Comparison of ENCODE assay signal across 16 cellular contexts in the genomic region with DNA sequence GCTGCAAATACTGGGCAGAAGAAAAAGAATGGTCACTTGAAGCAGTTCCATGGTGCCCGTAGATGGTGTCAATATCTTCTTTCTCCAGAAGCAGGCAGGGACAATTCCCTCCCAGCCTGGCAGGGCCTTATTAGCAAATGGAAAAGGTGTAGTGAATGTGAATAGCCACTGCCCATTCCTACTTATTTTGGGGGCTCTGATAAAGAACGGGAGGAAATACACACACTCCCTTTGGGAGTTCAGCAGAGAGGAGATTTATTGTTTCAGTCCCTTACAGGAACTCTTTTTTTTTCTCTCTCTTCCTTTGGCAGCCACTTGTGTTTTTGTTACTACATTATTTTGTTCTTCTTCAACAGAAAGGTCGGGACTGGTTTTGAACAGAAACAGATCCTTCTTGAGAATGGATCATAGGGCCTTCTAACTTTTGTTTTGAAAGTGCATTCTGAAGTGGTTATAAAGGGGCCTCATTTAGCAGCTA. TPM values are rescaled to one million over a fixed set of nuclear protein-coding genes. Genes with fewer than 3 reads are reported as not detected.
DNase-seq lines count a peak whose midpoint lies in the region; ATAC-seq and TF ChIP-seq lines count a peak whose summit lies in the region.
"Had no signal": no experiment of that assay in that cellular context is flagged by ENCODE, and none has a peak within 500 bp of the region (broad histone marks: within the 10 kb centered on the region; RNA-seq: fewer than 3 reads in every experiment).

A gene with protein sequence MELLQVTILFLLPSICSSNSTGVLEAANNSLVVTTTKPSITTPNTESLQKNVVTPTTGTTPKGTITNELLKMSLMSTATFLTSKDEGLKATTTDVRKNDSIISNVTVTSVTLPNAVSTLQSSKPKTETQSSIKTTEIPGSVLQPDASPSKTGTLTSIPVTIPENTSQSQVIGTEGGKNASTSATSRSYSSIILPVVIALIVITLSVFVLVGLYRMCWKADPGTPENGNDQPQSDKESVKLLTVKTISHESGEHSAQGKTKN (minus strand): TSS at position 159 of the 478 bp plus-strand sequence. CDS start 108 bp downstream, at position 51.

- H3K27me3 ChIP-seq in psoas muscle (ENCODE audit: insufficient read depth in 3 of 3, low read length in 2 of 3): no peaks in the 10 kb centered on the region
- H3K27me3 ChIP-seq: SJSA1 had no signal

- TF ChIP-seq CTCF in AG10803 (conservative IDR thresholded peaks at IDR 0.05; ENCODE audit: low read length) (no peak), psoas muscle (IDR thresholded peaks at IDR 0.05) (no peak)

- intact Hi-C loops in left cardiac atrium (cut with DNase I): loop anchor here in 1 of 2 donors (10.0 kb wide), 1 partner anchor 217 kb away; no protein-coding TSS in a partner anchor
- intact Hi-C loops in psoas muscle (cut with DNase I): loop anchor here in 1 of 2 donors (5.0 to 10.0 kb wide), 2 partner anchors 74 to 217 kb away; no protein-coding TSS in a partner anchor

- H3K4me1 ChIP-seq in psoas muscle: no peaks in the 10 kb centered on the region
- H3K4me1 ChIP-seq: SJSA1 had no signal

- 42 to 49% (median 43%) methylated on average over 3 of the region's 3 CpGs for WGBS in psoas muscle, 3 donors

- no peaks in the 10 kb centered on the region for H3K36me3 ChIP-seq in psoas muscle (ENCODE audit: insufficient read depth in 1 of 2, low read depth in 1 of 2)
- H3K36me3 ChIP-seq: SJSA1 had no signal

- H3K4me3 ChIP-seq in AG10803 (ENCODE audit: low read length) (0 out of 2 replicates have a peak within 1 kb of the TSS, but pooled peaks have one; percentile 6), psoas muscle (peak within 1 kb of the TSS; percentile 61)
- H3K4me3 ChIP-seq: SJSA1 had no signal

- H3K9me3 ChIP-seq in psoas muscle: no peaks in the 10 kb centered on the region
- H3K9me3 ChIP-seq: SJSA1 had no signal

- DNase-seq in AG10803 (ENCODE audit: low read depth) (peak; percentile 27), caudate nucleus (lab: John Stamatoyannopoulos, UW) (no peak), left cardiac atrium (peak; percentile 41), psoas muscle (no peak), GM19240 (ENCODE audit: insufficient read length, low spot score) (no peak), HT-29 (ENCODE audit: low spot score) (no peak)
- DNase-seq: ACHN; activated CD4-positive, alpha-beta T cell treated with anti-CD3 and anti-CD28 coated beads for 36 hours; NCI-H1092 treated with DMSO at 0.1 percent for 48 hours; NCI-H510A treated with DMSO at 0.1 percent for 48 hours had no signal

- peak; percentile 80 to 81 for ATAC-seq in left cardiac atrium
- no peak for ATAC-seq in psoas muscle
- ATAC-seq in HG03108 (IDR thresholded peaks at IDR 0.05; ENCODE audit: unreplicated experiment): no peak
- ATAC-seq in HG02981 (IDR thresholded peaks at IDR 0.05; ENCODE audit: unreplicated experiment): no peak
- ATAC-seq: activated CD4-positive, alpha-beta T cell treated with anti-CD3 and anti-CD28 coated beads for 36 hours; stimulated activated memory B cell treated with anti-CD40 and anti-IgM and Interleukin-4, amounts not matched to agents 10 μg/mL and 1 μg/mL and 100 μg/mL, for 72 hours had no signal

- H3K27ac ChIP-seq in caudate nucleus (ENCODE audit: low read depth, low read length): peak within 1 kb of the TSS; percentile 68
- peak within 1 kb of the TSS; percentile 44 for H3K27ac ChIP-seq in psoas muscle
- H3K27ac ChIP-seq: SJSA1 had no signal

RNA-seq across cellular contexts. Expression of the gene that starts here (rescaled TPM):
- total RNA-seq in left cardiac atrium (10 to 100 TPM; 31.7 to 67.9 TPM), psoas muscle (10 to 100 TPM in 2 of 4 donors, 1 to 10 TPM in 2; 7.8 to 25.0 (median 13.2) TPM)
- polyA plus RNA-seq in psoas muscle: 10 to 100 TPM in 2 of 3 donors, 1 to 10 TPM in 1; 7.9 to 11.1 (median 10.8) TPM
- total RNA-seq in HT-29 (2014; rRNA removed; shearing (Covaris generic)): not detected in 2 replicates
- total RNA-seq: activated CD4-positive, alpha-beta T cell treated with anti-CD3 and anti-CD28 coated beads for 36 hours; activated T-helper 2 cell treated with anti-CD3 and anti-CD28 coated beads, Interferon-gamma antibody, Interleukin-2, Interleukin-4, amounts not matched to agents 10 μg/mL and 5 μg/mL and 100 μg/mL, durations not matched to agents 14 hours and 24 hours and 36 hours; Daoy; SJSA1 had no signal

Comparison
In these comparisons a context has a peak if more than half of its experiments do, and no peak if none do; other contexts are left out.
1. DNase-seq: peak in AG10803 (single experiment) and left cardiac atrium (single experiment); none in caudate nucleus (0 of 61), psoas muscle (0 of 2), GM19240 (single experiment) and HT-29 (single experiment).
2. ATAC-seq: peak in left cardiac atrium (2 of 2); none in psoas muscle (0 of 4), HG03108 (single experiment) and HG02981 (single experiment).